21 cellular contexts compared by ENCODE assay signal in genomic region chr6:63581355-63581998, GRCh38.
"Had no signal": no experiment of that assay in that cellular context is flagged by ENCODE, and none has a peak within 500 bp of the region (broad histone marks: within the 10 kb centered on the region; RNA-seq: fewer than 3 reads in every experiment).

No MANE protein-coding gene starts in this region.

- H3K4me3 Mint-ChIP-seq: endodermal cell; memory B cell; natural killer cell treated with Interleukin-12 subunit alpha and Interleukin-12 subunit beta and Interleukin-15 and Interleukin-18, amount 100 ng/mL, for 72 hours; stimulated activated effector memory CD8-positive, alpha-beta T cell treated with anti-CD3 and anti-CD28 coated beads, Interleukin-12 subunit alpha, Interleukin-12 subunit beta, amount 100 ng/mL, for 72 hours; stimulated activated naive CD8-positive, alpha-beta T cell treated with anti-CD3 and anti-CD28 coated beads, Interleukin-15, Interleukin-2, amounts not matched to agents 100 ng/mL and 50 ng/mL, for 24 hours had no signal

- H3K27me3 Mint-ChIP-seq: memory B cell; natural killer cell treated with Interleukin-12 subunit alpha and Interleukin-12 subunit beta and Interleukin-15 and Interleukin-18, amount 100 ng/mL, for 72 hours; stimulated activated naive CD8-positive, alpha-beta T cell treated with anti-CD3 and anti-CD28 coated beads, Interleukin-15, Interleukin-2, amounts not matched to agents 100 ng/mL and 50 ng/mL, for 24 hours had no signal

- H3K27ac ChIP-seq: cardiac muscle cell, colonic mucosa, gastrocnemius medialis, heart right ventricle, left lung, lower lobe of right lung, right atrium auricular region, tibial artery, upper lobe of right lung had no signal

- H3K9me3 ChIP-seq: colonic mucosa, gastrocnemius medialis, heart right ventricle, left lung, lower lobe of right lung, right atrium auricular region, tibial artery, upper lobe of right lung had no signal

- H3K27me3 ChIP-seq: cardiac muscle cell, colonic mucosa, gastrocnemius medialis, heart right ventricle, left lung, right atrium auricular region, tibial artery, upper lobe of right lung had no signal

- ATAC-seq: esophagus mucosa; gastrocnemius medialis; heart right ventricle; left lung; lower lobe of right lung; natural killer cell treated with Interleukin-12 subunit alpha and Interleukin-12 subunit beta and Interleukin-15 and Interleukin-18, amount 100 ng/mL, for 72 hours; stimulated activated effector memory CD8-positive, alpha-beta T cell treated with anti-CD3 and anti-CD28 coated beads, Interleukin-12 subunit alpha, Interleukin-12 subunit beta, amount 100 ng/mL, for 72 hours; upper lobe of right lung had no signal

- H3K4me3 ChIP-seq: cardiac muscle cell, colonic mucosa, gastrocnemius medialis, heart right ventricle, left lung, lower lobe of right lung, right atrium auricular region, tibial artery, upper lobe of right lung had no signal

- H3K4me1 ChIP-seq: colonic mucosa, right atrium auricular region, tibial artery, upper lobe of right lung had no signal

- H3K9me3 Mint-ChIP-seq: endodermal cell; memory B cell; natural killer cell treated with Interleukin-12 subunit alpha and Interleukin-12 subunit beta and Interleukin-15 and Interleukin-18, amount 100 ng/mL, for 72 hours; stimulated activated effector memory CD8-positive, alpha-beta T cell treated with anti-CD3 and anti-CD28 coated beads, Interleukin-12 subunit alpha, Interleukin-12 subunit beta, amount 100 ng/mL, for 72 hours; stimulated activated naive CD8-positive, alpha-beta T cell treated with anti-CD3 and anti-CD28 coated beads, Interleukin-15, Interleukin-2, amounts not matched to agents 100 ng/mL and 50 ng/mL, for 24 hours had no signal

- H3K27ac Mint-ChIP-seq: endodermal cell; memory B cell; natural killer cell treated with Interleukin-12 subunit alpha and Interleukin-12 subunit beta and Interleukin-15 and Interleukin-18, amount 100 ng/mL, for 72 hours; stimulated activated effector memory CD8-positive, alpha-beta T cell treated with anti-CD3 and anti-CD28 coated beads, Interleukin-12 subunit alpha, Interleukin-12 subunit beta, amount 100 ng/mL, for 72 hours; stimulated activated naive CD8-positive, alpha-beta T cell treated with anti-CD3 and anti-CD28 coated beads, Interleukin-15, Interleukin-2, amounts not matched to agents 100 ng/mL and 50 ng/mL, for 24 hours had no signal

- DNase-seq: colonic mucosa; effector CD4-positive, alpha-beta T cell; endodermal cell; gastrocnemius medialis; heart right ventricle; hypothalamus; islet precursor cell; left lung; lower lobe of right lung; midbrain; stimulated activated CD4-positive, alpha-beta T cell treated with anti-CD3 and anti-CD28 coated beads, Interleukin-4, amount 100 ng/mL, for 1 hour; stimulated activated CD8-positive, alpha-beta memory T cell treated with anti-CD3 and anti-CD28 coated beads, Interleukin-4, amount 100 ng/mL, for 48 hours; tibial artery; upper lobe of right lung had no signal
